Comparison of ENCODE assay signal across 31 cellular contexts in the genomic region with DNA sequence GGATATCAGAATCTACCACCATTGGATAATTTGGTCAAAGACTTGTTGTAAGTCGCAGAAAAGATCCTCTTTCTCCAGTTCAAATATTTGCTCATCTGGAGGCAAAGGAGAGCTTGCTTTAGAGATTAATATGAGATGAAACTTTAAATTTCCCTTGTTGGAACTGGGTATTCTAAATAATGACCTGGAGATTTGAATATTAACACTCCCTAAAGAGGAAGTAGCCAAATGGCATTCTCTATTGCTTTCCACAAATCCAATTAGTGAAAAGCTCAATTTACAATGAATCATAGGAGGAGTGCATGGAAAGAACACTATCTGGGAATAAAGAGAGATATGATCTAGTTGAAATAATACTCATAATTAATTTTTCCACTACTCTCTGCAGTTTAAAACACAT.
"Had no signal": no experiment of that assay in that cellular context is flagged by ENCODE, and none has a peak within 500 bp of the region (broad histone marks: within the 10 kb centered on the region; RNA-seq: fewer than 3 reads in every experiment).

No MANE protein-coding gene starts in this region.

- H3K4me3 Mint-ChIP-seq: activated CD4-positive, alpha-beta memory T cell treated with anti-CD3 and anti-CD28 coated beads for 36 hours; activated CD4-positive, alpha-beta T cell treated with anti-CD3 and anti-CD28 coated beads for 36 hours; activated CD4-positive, alpha-beta T cell treated with anti-CD3 and anti-CD28 coated beads, Interleukin-2, amount 10 ng/mL, durations not matched to agents 24 days and 14 days; activated CD8-positive, alpha-beta memory T cell treated with anti-CD3 and anti-CD28 coated beads, Interleukin-2, amount 10 ng/mL, durations not matched to agents 7 days and 5 days; activated CD8-positive, alpha-beta T cell treated with anti-CD3 and anti-CD28 coated beads, Interleukin-2, amount 10 ng/mL, durations not matched to agents 7 days and 5 days; activated naive CD4-positive, alpha-beta T cell treated with anti-CD3 and anti-CD28 coated beads for 36 hours; activated naive CD4-positive, alpha-beta T cell treated with anti-CD3 and anti-CD28 coated beads, Interleukin-2, amount 50 U/mL, for 24 hours; activated naive CD8-positive, alpha-beta T cell treated with anti-CD3 and anti-CD28 coated beads for 36 hours; activated naive CD8-positive, alpha-beta T cell treated with anti-CD3 and anti-CD28 coated beads, Interleukin-2, amount 50 U/mL, for 24 hours; activated T-helper 1 cell treated with anti-CD3 and anti-CD28 coated beads, Interleukin-12 subunit alpha, Interleukin-12 subunit beta, Interleukin-2, Interleukin-4 antibody, amounts not matched to agents 30 ng/mL and 10 ng/mL and 1 ng/mL, durations not matched to agents 14 hours and 24 hours and 36 hours had no signal

- H3K4me1 Mint-ChIP-seq: activated CD4-positive, alpha-beta T cell treated with anti-CD3 and anti-CD28 coated beads for 36 hours; activated CD4-positive, alpha-beta T cell treated with anti-CD3 and anti-CD28 coated beads, Interleukin-2, amount 10 ng/mL, durations not matched to agents 24 days and 14 days; activated CD8-positive, alpha-beta memory T cell treated with anti-CD3 and anti-CD28 coated beads, Interleukin-2, amount 10 ng/mL, durations not matched to agents 7 days and 5 days; activated naive CD4-positive, alpha-beta T cell treated with anti-CD3 and anti-CD28 coated beads, Interleukin-2, amount 50 U/mL, for 24 hours; activated naive CD8-positive, alpha-beta T cell treated with anti-CD3 and anti-CD28 coated beads for 36 hours; activated naive CD8-positive, alpha-beta T cell treated with anti-CD3 and anti-CD28 coated beads, Interleukin-2, amount 50 U/mL, for 24 hours had no signal

- H3K27ac ChIP-seq: adrenal gland, body of pancreas, colonic mucosa, foreskin keratinocyte, gastrocnemius medialis, heart left ventricle had no signal

- H3K36me3 Mint-ChIP-seq: activated CD4-positive, alpha-beta memory T cell treated with anti-CD3 and anti-CD28 coated beads for 36 hours; activated CD8-positive, alpha-beta memory T cell treated with anti-CD3 and anti-CD28 coated beads, Interleukin-2, amount 10 ng/mL, durations not matched to agents 7 days and 5 days; activated naive CD4-positive, alpha-beta T cell treated with anti-CD3 and anti-CD28 coated beads, Interleukin-2, amount 50 U/mL, for 24 hours; activated naive CD8-positive, alpha-beta T cell treated with anti-CD3 and anti-CD28 coated beads for 36 hours had no signal

- ATAC-seq: activated CD4-positive, alpha-beta T cell treated with anti-CD3 and anti-CD28 coated beads for 36 hours; activated CD8-positive, alpha-beta memory T cell treated with anti-CD3 and anti-CD28 coated beads, Interleukin-2, amount 10 ng/mL, durations not matched to agents 7 days and 5 days; activated CD8-positive, alpha-beta T cell treated with anti-CD3 and anti-CD28 coated beads, Interleukin-2, amount 10 ng/mL, durations not matched to agents 7 days and 5 days; activated naive CD8-positive, alpha-beta T cell treated with anti-CD3 and anti-CD28 coated beads, Interleukin-2, amount 50 U/mL, for 24 hours; body of pancreas; esophagus mucosa; foreskin keratinocyte; gastrocnemius medialis; heart left ventricle had no signal

- H3K27ac Mint-ChIP-seq: activated CD4-positive, alpha-beta memory T cell treated with anti-CD3 and anti-CD28 coated beads for 36 hours; activated CD4-positive, alpha-beta T cell treated with anti-CD3 and anti-CD28 coated beads for 36 hours; activated CD4-positive, alpha-beta T cell treated with anti-CD3 and anti-CD28 coated beads, Interleukin-2, amount 10 ng/mL, durations not matched to agents 24 days and 14 days; activated CD8-positive, alpha-beta memory T cell treated with anti-CD3 and anti-CD28 coated beads, Interleukin-2, amount 10 ng/mL, durations not matched to agents 7 days and 5 days; activated CD8-positive, alpha-beta T cell treated with anti-CD3 and anti-CD28 coated beads, Interleukin-2, amount 10 ng/mL, durations not matched to agents 7 days and 5 days; activated naive CD4-positive, alpha-beta T cell treated with anti-CD3 and anti-CD28 coated beads for 36 hours; activated naive CD4-positive, alpha-beta T cell treated with anti-CD3 and anti-CD28 coated beads, Interleukin-2, amount 50 U/mL, for 24 hours; activated naive CD8-positive, alpha-beta T cell treated with anti-CD3 and anti-CD28 coated beads for 36 hours; activated naive CD8-positive, alpha-beta T cell treated with anti-CD3 and anti-CD28 coated beads, Interleukin-2, amount 50 U/mL, for 24 hours; activated T-helper 1 cell treated with anti-CD3 and anti-CD28 coated beads, Interleukin-12 subunit alpha, Interleukin-12 subunit beta, Interleukin-2, Interleukin-4 antibody, amounts not matched to agents 30 ng/mL and 10 ng/mL and 1 ng/mL, durations not matched to agents 14 hours and 24 hours and 36 hours; activated T-helper 2 cell treated with anti-CD3 and anti-CD28 coated beads, Interferon-gamma antibody, Interleukin-2, Interleukin-4, amounts not matched to agents 10 μg/mL and 5 μg/mL and 100 μg/mL, durations not matched to agents 14 hours and 24 hours and 36 hours had no signal

- H3K9me3 Mint-ChIP-seq: activated naive CD4-positive, alpha-beta T cell treated with anti-CD3 and anti-CD28 coated beads for 36 hours; activated naive CD4-positive, alpha-beta T cell treated with anti-CD3 and anti-CD28 coated beads, Interleukin-2, amount 50 U/mL, for 24 hours; activated T-helper 2 cell treated with anti-CD3 and anti-CD28 coated beads, Interferon-gamma antibody, Interleukin-2, Interleukin-4, amounts not matched to agents 10 μg/mL and 5 μg/mL and 100 μg/mL, durations not matched to agents 14 hours and 24 hours and 36 hours had no signal

- DNase-seq: activated CD4-positive, alpha-beta memory T cell treated with anti-CD3 and anti-CD28 coated beads for 36 hours; activated CD4-positive, alpha-beta T cell treated with anti-CD3 and anti-CD28 coated beads for 36 hours; activated CD4-positive, alpha-beta T cell treated with anti-CD3 and anti-CD28 coated beads, Interleukin-2, amount 10 ng/mL, durations not matched to agents 24 days and 14 days; activated CD4-positive, CD25-positive, alpha-beta regulatory T cell; activated CD4-positive, CD25-positive, alpha-beta regulatory T cell treated with anti-CD3 and anti-CD28 coated beads, Interleukin-2, amount 50 U/mL, for 72 hours; activated CD8-positive, alpha-beta memory T cell treated with anti-CD3 and anti-CD28 coated beads, Interleukin-2, amount 10 ng/mL, durations not matched to agents 7 days and 5 days; activated CD8-positive, alpha-beta memory T cell treated with anti-CD3 and anti-CD28 coated beads, Interleukin-2, amount 50 U/mL, for 4 hours; activated CD8-positive, alpha-beta T cell treated with anti-CD3 and anti-CD28 coated beads, Interleukin-2, amount 10 ng/mL, durations not matched to agents 7 days and 5 days; activated effector memory CD4-positive, alpha-beta T cell treated with anti-CD3 and anti-CD28 coated beads, Interleukin-2, amount 50 U/mL, for 16 hours; activated naive CD4-positive, alpha-beta T cell treated with anti-CD3 and anti-CD28 coated beads for 36 hours; activated naive CD8-positive, alpha-beta T cell treated with anti-CD3 and anti-CD28 coated beads for 36 hours; activated naive CD8-positive, alpha-beta T cell treated with anti-CD3 and anti-CD28 coated beads, Interleukin-2, amount 50 U/mL, for 24 hours; activated T-cell treated with anti-CD3 and anti-CD28 coated beads, Interleukin-2, amount 50 U/mL, for 1 hour; activated T-cell treated with anti-CD3 and anti-CD28 coated beads, Interleukin-2, amount 50 U/mL, for 48 hours; adrenal gland; amygdala; aorta; body of pancreas; central memory CD4-positive, alpha-beta T cell; cerebellar nuclear complex; colonic mucosa; effector CD8-positive, alpha-beta T cell; foreskin keratinocyte; gastrocnemius medialis; glutamatergic neuron; heart left ventricle; T-helper 2 cell had no signal
